ENCODE assay signal across 29 cellular contexts in the genomic region with DNA sequence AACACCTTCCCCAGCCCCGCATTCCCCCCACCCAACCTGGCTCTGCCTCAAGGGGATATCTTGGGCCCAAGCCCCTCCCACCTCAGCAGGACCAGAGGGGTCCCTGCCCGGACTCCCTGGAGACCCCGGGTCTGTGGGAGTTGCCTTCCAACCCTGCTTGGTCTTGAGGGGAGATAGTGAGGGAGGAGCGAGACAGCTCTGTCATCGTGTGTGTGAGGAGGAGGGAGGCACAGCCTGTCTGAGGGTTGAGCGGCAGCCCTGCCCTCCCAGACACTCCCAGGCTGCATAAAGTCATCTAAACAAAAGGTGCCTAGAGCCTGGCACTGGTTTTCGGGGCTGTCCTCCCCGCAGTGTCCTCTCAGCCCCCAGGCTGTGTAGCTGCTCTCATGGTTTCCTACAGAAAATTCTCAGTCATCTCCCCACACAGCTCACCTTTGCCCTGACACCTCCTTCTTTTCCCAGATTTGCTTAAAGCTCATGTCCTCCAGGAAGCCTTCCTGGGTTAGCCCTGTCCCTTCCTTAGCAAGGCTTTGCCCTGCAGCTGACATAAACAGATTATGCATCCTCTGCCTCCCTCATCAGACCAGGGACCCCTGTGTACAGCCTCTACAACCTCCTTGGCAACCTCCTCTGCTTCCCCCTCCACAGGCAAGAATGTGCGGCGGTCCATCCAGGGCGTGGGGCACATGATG. TPM values are rescaled to one million over a fixed set of nuclear protein-coding genes. Genes with fewer than 3 reads are reported as not detected.
A peak's percentile ranks its signal among the peaks of the same experiment; 100 is the strongest.
DNase-seq lines count a peak whose midpoint lies in the region; ATAC-seq and TF ChIP-seq lines count a peak whose summit lies in the region.
"Had no signal": no experiment of that assay in that cellular context is flagged by ENCODE, and none has a peak within 500 bp of the region (broad histone marks: within the 10 kb centered on the region; RNA-seq: fewer than 3 reads in every experiment).

No MANE protein-coding gene starts in this region.

- peaks cover 94% of the 10 kb centered on the region for H3K36me3 Mint-ChIP-seq in activated T-cell treated with anti-CD3 and anti-CD28 coated beads, Interleukin-2, amount 50 U/mL, for 24 hours (ENCODE audit: low read depth)
- peaks cover 35% of the 10 kb centered on the region for H3K36me3 Mint-ChIP-seq in activated T-cell treated with anti-CD3 and anti-CD28 coated beads, Interleukin-2, amount 50 U/mL, for 4 hours (ENCODE audit: insufficient read depth)
- H3K36me3 Mint-ChIP-seq in H9 (ENCODE audit: insufficient read depth in 1 of 3, low read depth in 3 of 3) = peaks cover 26 to 79% (median 53%) of the 10 kb centered on the region in 3 experiments
- H3K36me3 Mint-ChIP-seq in central memory CD8-positive, alpha-beta T cell (ENCODE audit: insufficient read depth) = peaks cover 16% of the 10 kb centered on the region

- H4K8ac ChIP-seq in H9 (replicated peaks; ENCODE audit: insufficient read length, low read depth, low read length) = no peak overlapping the region

- no peak for TF ChIP-seq POLR2A in suprapubic skin (IDR thresholded peaks at IDR 0.05)

- no peak overlapping the region for H3K4ac ChIP-seq in H9 (ENCODE audit: low read depth, low read length)

- no peak overlapping the region for H3K9ac ChIP-seq in H9 (ENCODE audit: extremely low read depth, insufficient read length, low read length)

- H3K9me3 ChIP-seq in H9 (ENCODE audit: control insufficient read depth, low read depth, low read length) (no peaks in the 10 kb centered on the region), suprapubic skin (no peaks in the 10 kb centered on the region)
- H3K9me3 ChIP-seq: BE2C, body of pancreas, psoas muscle had no signal

- H3K9me3 Mint-ChIP-seq in activated T-cell treated with anti-CD3 and anti-CD28 coated beads, Interleukin-2, amount 50 U/mL, for 24 hours = no peaks in the 10 kb centered on the region
- H3K9me3 Mint-ChIP-seq in activated T-cell treated with anti-CD3 and anti-CD28 coated beads, Interleukin-2, amount 50 U/mL, for 4 hours = no peaks in the 10 kb centered on the region
- no peaks in the 10 kb centered on the region; a peak in 1 of 5 replicates for H3K9me3 Mint-ChIP-seq in H9
- no peaks in the 10 kb centered on the region for H3K9me3 Mint-ChIP-seq in central memory CD8-positive, alpha-beta T cell
- H3K9me3 Mint-ChIP-seq: immature natural killer cell, naive B cell had no signal

- peaks cover 95% of the 10 kb centered on the region for H3K36me3 ChIP-seq in suprapubic skin
- H3K36me3 ChIP-seq: BE2C had no signal

- no peaks in the 10 kb centered on the region for H3K23me2 ChIP-seq in H9 (ENCODE audit: insufficient read length, low read depth, low read length, poor library complexity, severe bottlenecking)

- no peak overlapping the region for H4K5ac ChIP-seq in H9 (ENCODE audit: insufficient read length, low read depth, low read length)

- H3K56ac ChIP-seq in H9 (ENCODE audit: insufficient read length, low read depth, low read length) = no peak overlapping the region

- no peak overlapping the region for H2BK120ac ChIP-seq in H9 (ENCODE audit: low read depth, low read length, poor library complexity, severe bottlenecking)

- H3K27me3 Mint-ChIP-seq in activated T-cell treated with anti-CD3 and anti-CD28 coated beads, Interleukin-2, amount 50 U/mL, for 24 hours = no peaks in the 10 kb centered on the region
- H3K27me3 Mint-ChIP-seq in activated T-cell treated with anti-CD3 and anti-CD28 coated beads, Interleukin-2, amount 50 U/mL, for 4 hours (ENCODE audit: low read depth) = no peaks in the 10 kb centered on the region
- no peaks in the 10 kb centered on the region; the same call in 1 of the 2 replicates for H3K27me3 Mint-ChIP-seq in H9 (ENCODE audit: low read depth)
- H3K27me3 Mint-ChIP-seq in central memory CD8-positive, alpha-beta T cell = no peaks in the 10 kb centered on the region
- H3K27me3 Mint-ChIP-seq: naive B cell had no signal

- no peak overlapping the region for H2BK15ac ChIP-seq in H9 (ENCODE audit: low read depth, low read length)

- DNase-seq in activated T-cell treated with anti-CD3 and anti-CD28 coated beads, Interleukin-2, amount 50 U/mL, for 24 hours = no peak
- DNase-seq in activated T-cell treated with anti-CD3 and anti-CD28 coated beads, Interleukin-2, amount 50 U/mL, for 4 hours = no peak
- DNase-seq in H9 (no peak), suprapubic skin (ENCODE audit: low spot score in 2 of 2) (no peak), NCI-H524 treated with DMSO at 0.1 percent for 48 hours (lab: John Stamatoyannopoulos, UW) (no peak), GM10248 (ENCODE audit: extremely low spot score) (no peak)
- DNase-seq in central memory CD8-positive, alpha-beta T cell (ENCODE audit: low spot score in 2 of 2) = no peak
- DNase-seq: ACHN; activated CD8-positive, alpha-beta memory T cell treated with anti-CD3 and anti-CD28 coated beads for 24 hours; BE2C; body of pancreas; cerebellar nuclear complex; DMS53; HCEC 1CT; hypothalamus; immature natural killer cell; Kasumi-1; naive B cell; NCI-H1694; NCI-H2171; NCI-H524; NK-92 treated with Interleukin-12 subunit alpha and Interleukin-12 subunit beta, amount 100 ng/mL, for 24 hours; PC-9; psoas muscle; stimulated activated CD4-positive, alpha-beta T cell treated with anti-CD3 and anti-CD28 coated beads, Interleukin-15, amount 100 ng/mL, for 24 hours; stimulated activated naive CD4-positive, alpha-beta T cell treated with Interleukin-2 at 50 U/mL for 16 hours had no signal

- no peaks in the 10 kb centered on the region for H3K27me3 ChIP-seq in H9 (ENCODE audit: insufficient read depth, low read length)
- no peaks in the 10 kb centered on the region for H3K27me3 ChIP-seq in suprapubic skin
- H3K27me3 ChIP-seq: BE2C, body of pancreas had no signal

- TF ChIP-seq EP300 in suprapubic skin (IDR thresholded peaks at IDR 0.05) = no peak

- no peak overlapping the region for H2BK5ac ChIP-seq in H9 (ENCODE audit: insufficient read length, low read length)

- no peaks in the 10 kb centered on the region for H3K79me1 ChIP-seq in H9 (ENCODE audit: insufficient read depth, low read depth, low read length, poor library complexity, severe bottlenecking)

- CTCF ChIA-PET in GM10248 (lab: Yijun Ruan, JAX) = interaction anchor here (1.0 to 1.6 kb wide), 2 partner anchors 15 to 30 kb away, joined by 3 to 7 read pairs; no protein-coding TSS in a partner anchor

- H2AK5ac ChIP-seq in H9 (ENCODE audit: insufficient read length, low read length) = no peak overlapping the region

- H3K4me3 Mint-ChIP-seq in activated T-cell treated with anti-CD3 and anti-CD28 coated beads, Interleukin-2, amount 50 U/mL, for 24 hours = no peak overlapping the region
- no peak overlapping the region for H3K4me3 Mint-ChIP-seq in activated T-cell treated with anti-CD3 and anti-CD28 coated beads, Interleukin-2, amount 50 U/mL, for 4 hours
- H3K4me3 Mint-ChIP-seq in H9 = no peak overlapping the region
- H3K4me3 Mint-ChIP-seq in central memory CD8-positive, alpha-beta T cell = no peak overlapping the region
- H3K4me3 Mint-ChIP-seq: immature natural killer cell, naive B cell had no signal

- peak overlapping the region; percentile 15 for H3K27ac Mint-ChIP-seq in activated T-cell treated with anti-CD3 and anti-CD28 coated beads, Interleukin-2, amount 50 U/mL, for 24 hours
- H3K27ac Mint-ChIP-seq in H9 = peak overlapping the region; percentile 22 to 37 (median 28); a peak in 4 of 7 replicates
- peak overlapping the region; percentile 91 for H3K27ac Mint-ChIP-seq in central memory CD8-positive, alpha-beta T cell (ENCODE audit: low read depth)

- H3K4me2 ChIP-seq in H9 (ENCODE audit: insufficient read depth, insufficient read length, low read length) = no peak overlapping the region
- H3K4me2 ChIP-seq: PC-9 had no signal

- peaks cover 13% of the 10 kb centered on the region for H3K4me1 Mint-ChIP-seq in activated T-cell treated with anti-CD3 and anti-CD28 coated beads, Interleukin-2, amount 50 U/mL, for 24 hours (ENCODE audit: low read depth)
- H3K4me1 Mint-ChIP-seq in activated T-cell treated with anti-CD3 and anti-CD28 coated beads, Interleukin-2, amount 50 U/mL, for 4 hours (ENCODE audit: low read depth) = peaks cover 15% of the 10 kb centered on the region
- H3K4me1 Mint-ChIP-seq in H9 = peaks cover 0 to 11% of the 10 kb centered on the region in 2 experiments; a peak in 2 of 4 replicates
- H3K4me1 Mint-ChIP-seq in central memory CD8-positive, alpha-beta T cell = no peaks in the 10 kb centered on the region
- H3K4me1 Mint-ChIP-seq: immature natural killer cell had no signal

- H3K27ac ChIP-seq in H9 (ENCODE audit: insufficient read length, low read depth, low read length) (no peak overlapping the region), suprapubic skin (peak overlapping the region; percentile 41)
- H3K27ac ChIP-seq: body of pancreas, PC-9, psoas muscle had no signal

- TF ChIP-seq CTCF in H9 (conservative IDR thresholded peaks at IDR 0.05) (no peak), suprapubic skin (IDR thresholded peaks at IDR 0.05) (no peak), GM10248 (IDR thresholded peaks at IDR 0.05; ENCODE audit: control extremely low read depth, extremely low read depth, low read depth, missing control alignments) (no peak)

- no peaks in the 10 kb centered on the region for H4K20me1 ChIP-seq in H9 (ENCODE audit: control insufficient read depth, insufficient read depth, insufficient read length)

- H3K4me3 ChIP-seq in suprapubic skin = no peak overlapping the region
- H3K4me3 ChIP-seq: body of pancreas, PC-9, psoas muscle had no signal

- no peak overlapping the region for H3K14ac ChIP-seq in H9 (ENCODE audit: insufficient read depth, low read length)

- H4K91ac ChIP-seq in H9 (ENCODE audit: insufficient read length, low read depth, low read length) = no peak overlapping the region

- no peak overlapping the region for H2AFZ ChIP-seq in H9 (ENCODE audit: low read length)
- H2AFZ ChIP-seq: PC-9 had no signal

- ATAC-seq in activated T-cell treated with anti-CD3 and anti-CD28 coated beads, Interleukin-2, amount 50 U/mL, for 4 hours = no peak
- ATAC-seq in central memory CD8-positive, alpha-beta T cell (replicated peaks; ENCODE audit: extremely low read depth, poor library complexity, severe bottlenecking) = no peak
- ATAC-seq in HG03378 (IDR thresholded peaks at IDR 0.05; ENCODE audit: unreplicated experiment) = no peak
- ATAC-seq: activated CD4-positive, CD25-positive, alpha-beta regulatory T cell treated with anti-CD3 and anti-CD28 coated beads, Interleukin-2, amount 50 U/mL, for 24 hours; body of pancreas; left lobe of liver; psoas muscle had no signal

- no peak overlapping the region for H3K18ac ChIP-seq in H9 (ENCODE audit: insufficient read length, low read depth, low read length)

- POLR2A ChIA-PET in GM10248 (lab: Yijun Ruan, JAX) = no interaction called here

- no peak overlapping the region for H2BK20ac ChIP-seq in H9 (ENCODE audit: low read depth, low read length, poor library complexity, severe bottlenecking)

- no peak overlapping the region for H2BK12ac ChIP-seq in H9 (ENCODE audit: insufficient read length, low read depth, low read length)

- no peaks in the 10 kb centered on the region for H3K4me1 ChIP-seq in H9 (ENCODE audit: insufficient read depth, low read length)
- H3K4me1 ChIP-seq in suprapubic skin = peaks cover 12% of the 10 kb centered on the region
- H3K4me1 ChIP-seq: body of pancreas, psoas muscle had no signal

- H3T11ph ChIP-seq in H9 (ENCODE audit: low read length) = no peak overlapping the region

- WGBS in H9 (ENCODE audit: extremely low coverage, insufficient read length, low lambda C conversion rate) = no CpG with 5 or more reads among the region's 11 CpGs
- 91% methylated on average over 11 of the region's 11 CpGs for WGBS in suprapubic skin

- no peaks in the 10 kb centered on the region for H3K79me2 ChIP-seq in H9 (ENCODE audit: insufficient read depth, low read length)

- H3K23ac ChIP-seq in H9 (ENCODE audit: insufficient read length, low read depth, low read length) = no peak overlapping the region

RNA-seq across cellular contexts. Expression of gene UQCC2, which starts 40.0 kb away (rescaled TPM):
- total RNA-seq in activated T-cell treated with anti-CD3 and anti-CD28 coated beads, Interleukin-2, amount 50 U/mL, for 4 hours = 100 to 1,000 TPM; 108 to 142 (median 110) TPM
- 134 and 140 TPM in 2 replicates for total RNA-seq in H9 (2021)
- total RNA-seq in suprapubic skin = 10 to 100 TPM; 11.3 to 39.4 (median 21.7) TPM

RNA-seq across cellular contexts. Expression of gene ITPR3, which starts 50.4 kb away (rescaled TPM):
- total RNA-seq in activated T-cell treated with anti-CD3 and anti-CD28 coated beads, Interleukin-2, amount 50 U/mL, for 4 hours = 10 to 100 TPM; 34.6 to 37.2 (median 35.5) TPM
- total RNA-seq in H9 (2021) = 39.1 and 40.3 TPM in 2 replicates
- 100 to 1,000 TPM; 174 to 206 (median 199) TPM for total RNA-seq in suprapubic skin

Comparison
In these comparisons a context has a peak if more than half of its experiments do, and no peak if none do; other contexts are left out.
1. H3K27ac Mint-ChIP-seq: peak in every context shown above with its lines; median percentile 91 in central memory CD8-positive, alpha-beta T cell; 28 in H9; 15 in activated T-cell treated with anti-CD3 and anti-CD28 coated beads, Interleukin-2, amount 50 U/mL, for 24 hours.